1 cellular context compared by ENCODE assay signal in genomic region chr6:139648430-139649000, GRCh38.
A peak's percentile ranks its signal among the peaks of the same experiment; 100 is the strongest.
TF ChIP-seq lines count a peak whose summit lies in the region.

No MANE protein-coding gene starts in this region.

TF ChIP-seq in K562, 482 proteins besides CTCF, POLR2A, EP300 and RAD21 (continued from another document and continues in another):
- TF ChIP-seq, protein P1, sequence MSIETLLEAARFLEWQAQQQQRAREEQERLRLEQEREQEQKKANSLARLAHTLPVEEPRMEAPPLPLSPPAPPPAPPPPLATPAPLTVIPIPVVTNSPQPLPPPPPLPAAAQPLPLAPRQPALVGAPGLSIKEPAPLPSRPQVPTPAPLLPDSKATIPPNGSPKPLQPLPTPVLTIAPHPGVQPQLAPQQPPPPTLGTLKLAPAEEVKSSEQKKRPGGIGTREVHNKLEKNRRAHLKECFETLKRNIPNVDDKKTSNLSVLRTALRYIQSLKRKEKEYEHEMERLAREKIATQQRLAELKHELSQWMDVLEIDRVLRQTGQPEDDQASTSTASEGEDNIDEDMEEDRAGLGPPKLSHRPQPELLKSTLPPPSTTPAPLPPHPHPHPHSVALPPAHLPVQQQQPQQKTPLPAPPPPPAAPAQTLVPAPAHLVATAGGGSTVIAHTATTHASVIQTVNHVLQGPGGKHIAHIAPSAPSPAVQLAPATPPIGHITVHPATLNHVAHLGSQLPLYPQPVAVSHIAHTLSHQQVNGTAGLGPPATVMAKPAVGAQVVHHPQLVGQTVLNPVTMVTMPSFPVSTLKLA (conservative IDR thresholded peaks at IDR 0.05) = peak; percentile 42 to 65; a peak in 3 of 4 replicates
- TF ChIP-seq TCFL5 (CRISPR knock-in tag; conservative IDR thresholded peaks at IDR 0.05) (no peak), ELF1 (tag; IDR thresholded peaks at IDR 0.05) (peak; percentile 24; the same call in 1 of the 2 replicates), GATA2 (CRISPR knock-in tag; IDR thresholded peaks at IDR 0.05) (peak; percentile 94), ZNF76 (CRISPR knock-in tag; IDR thresholded peaks at IDR 0.05; ENCODE audit: borderline replicate concordance) (peak; percentile 15; the same call in 1 of the 2 replicates), ZNF143 (CRISPR knock-in tag; IDR thresholded peaks at IDR 0.05) (no peak), BCL6 (CRISPR knock-in tag; IDR thresholded peaks at IDR 0.05) (no peak), THRAP3 (IDR thresholded peaks at IDR 0.05; ENCODE audit: borderline replicate concordance) (no peak), MEIS2 (IDR thresholded peaks at IDR 0.05; ENCODE audit: partially characterized antibody) (peak; percentile 61), ELK3 (CRISPR knock-in tag; IDR thresholded peaks at IDR 0.05) (no peak), RFX5 (IDR thresholded peaks at IDR 0.05; ENCODE audit: low read depth, low read length) (no peak), ZNF318 (IDR thresholded peaks at IDR 0.05; ENCODE audit: borderline replicate concordance in 1 of 2, low read depth in 1 of 2) (no peak), HLTF (IDR thresholded peaks at IDR 0.05) (no peak), HNRNPK (IDR thresholded peaks at IDR 0.05; ENCODE audit: low read depth, low read length, poor library complexity, severe bottlenecking) (no peak), TFE3 (CRISPR knock-in tag; IDR thresholded peaks at IDR 0.05) (no peak), ARID3A (IDR thresholded peaks at IDR 0.05; ENCODE audit: borderline replicate concordance, low read depth, low read length) (peak; percentile 88; the same call in 1 of the 2 replicates), WHSC1 (IDR thresholded peaks at IDR 0.05; ENCODE audit: low read length) (no peak), ZNF263 (CRISPR knock-in tag; IDR thresholded peaks at IDR 0.05; ENCODE audit: borderline replicate concordance) (no peak), MEF2A (IDR thresholded peaks at IDR 0.05; ENCODE audit: control insufficient read depth, low read depth, low read length) (no peak), ZNF764 (CRISPR knock-in tag; IDR thresholded peaks at IDR 0.05; ENCODE audit: low read depth) (no peak), PBX2 (CRISPR knock-in tag; IDR thresholded peaks at IDR 0.05; ENCODE audit: low read depth) (no peak), PBX2 (tag; conservative IDR thresholded peaks at IDR 0.05; ENCODE audit: low read depth) (peak; percentile 58), ZNF518B (CRISPR knock-in tag; IDR thresholded peaks at IDR 0.05) (no peak), SMARCE1 (IDR thresholded peaks at IDR 0.05) (peak; percentile 86), TEAD1 (CRISPR knock-in tag; IDR thresholded peaks at IDR 0.05) (peak; percentile 39 to 88; a peak in 3 of 4 replicates), EHMT2 (IDR thresholded peaks at IDR 0.05) (peak; percentile 68)
- TF ChIP-seq, protein P2, sequence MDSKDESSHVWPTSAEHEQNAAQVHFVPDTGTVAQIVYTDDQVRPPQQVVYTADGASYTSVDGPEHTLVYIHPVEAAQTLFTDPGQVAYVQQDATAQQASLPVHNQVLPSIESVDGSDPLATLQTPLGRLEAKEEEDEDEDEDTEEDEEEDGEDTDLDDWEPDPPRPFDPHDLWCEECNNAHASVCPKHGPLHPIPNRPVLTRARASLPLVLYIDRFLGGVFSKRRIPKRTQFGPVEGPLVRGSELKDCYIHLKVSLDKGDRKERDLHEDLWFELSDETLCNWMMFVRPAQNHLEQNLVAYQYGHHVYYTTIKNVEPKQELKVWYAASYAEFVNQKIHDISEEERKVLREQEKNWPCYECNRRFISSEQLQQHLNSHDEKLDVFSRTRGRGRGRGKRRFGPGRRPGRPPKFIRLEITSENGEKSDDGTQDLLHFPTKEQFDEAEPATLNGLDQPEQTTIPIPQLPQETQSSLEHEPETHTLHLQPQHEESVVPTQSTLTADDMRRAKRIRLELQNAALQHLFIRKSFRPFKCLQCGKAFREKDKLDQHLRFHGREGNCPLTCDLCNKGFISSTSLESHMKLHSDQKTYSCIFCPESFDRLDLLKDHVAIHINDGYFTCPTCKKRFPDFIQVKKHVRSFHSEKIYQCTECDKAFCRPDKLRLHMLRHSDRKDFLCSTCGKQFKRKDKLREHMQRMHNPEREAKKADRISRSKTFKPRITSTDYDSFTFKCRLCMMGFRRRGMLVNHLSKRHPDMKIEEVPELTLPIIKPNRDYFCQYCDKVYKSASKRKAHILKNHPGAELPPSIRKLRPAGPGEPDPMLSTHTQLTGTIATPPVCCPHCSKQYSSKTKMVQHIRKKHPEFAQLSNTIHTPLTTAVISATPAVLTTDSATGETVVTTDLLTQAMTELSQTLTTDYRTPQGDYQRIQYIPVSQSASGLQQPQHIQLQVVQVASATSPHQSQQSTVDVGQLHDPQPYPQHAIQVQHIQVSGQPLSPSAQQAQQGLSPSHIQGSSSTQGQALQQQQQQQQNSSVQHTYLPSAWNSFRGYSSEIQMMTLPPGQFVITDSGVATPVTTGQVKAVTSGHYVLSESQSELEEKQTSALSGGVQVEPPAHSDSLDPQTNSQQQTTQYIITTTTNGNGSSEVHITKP (IDR thresholded peaks at IDR 0.05; ENCODE audit: partially characterized antibody) = no peak
- TF ChIP-seq, protein P3, sequence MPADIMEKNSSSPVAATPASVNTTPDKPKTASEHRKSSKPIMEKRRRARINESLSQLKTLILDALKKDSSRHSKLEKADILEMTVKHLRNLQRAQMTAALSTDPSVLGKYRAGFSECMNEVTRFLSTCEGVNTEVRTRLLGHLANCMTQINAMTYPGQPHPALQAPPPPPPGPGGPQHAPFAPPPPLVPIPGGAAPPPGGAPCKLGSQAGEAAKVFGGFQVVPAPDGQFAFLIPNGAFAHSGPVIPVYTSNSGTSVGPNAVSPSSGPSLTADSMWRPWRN (IDR thresholded peaks at IDR 0.05; ENCODE audit: low read depth) = peak; percentile 66
